Comparison of ENCODE assay signal across 1 cellular context in genomic region chr2:212266310-212266709, GRCh38.
TF ChIP-seq lines count a peak whose summit lies in the region.

No MANE protein-coding gene starts in this region.

TF ChIP-seq in SK-N-SH treated with all-trans-retinoic acid at 6 μM for 48 hours, 23 proteins besides CTCF, POLR2A, EP300 and RAD21 (continued from another document):
- TF ChIP-seq PATZ1 (CRISPR knock-in tag; IDR thresholded peaks at IDR 0.05; ENCODE audit: borderline replicate concordance), result no peak
- TF ChIP-seq ESRRG (CRISPR knock-in tag; IDR thresholded peaks at IDR 0.05), result no peak
